Comparison of ENCODE assay signal across 17 cellular contexts in genomic region chr12:96295532-96296160, GRCh38.
A peak's percentile ranks its signal among the peaks of the same experiment; 100 is the strongest.
DNase-seq lines count a peak whose midpoint lies in the region; ATAC-seq and TF ChIP-seq lines count a peak whose summit lies in the region.
"Had no signal": no experiment of that assay in that cellular context is flagged by ENCODE, and none has a peak within 500 bp of the region (broad histone marks: within the 10 kb centered on the region; RNA-seq: fewer than 3 reads in every experiment).

No MANE protein-coding gene starts in this region.

- no peak for DNase-seq in activated CD4-positive, CD25-positive, alpha-beta regulatory T cell (lab: John Stamatoyannopoulos, UW)
- no peak for DNase-seq in CD8-positive, alpha-beta T cell
- DNase-seq in SK-N-MC (ENCODE audit: low read depth, low spot score) (no peak), immature natural killer cell (no peak), NCI-H1105 (lab: John Stamatoyannopoulos, UW) (no peak)
- DNase-seq in activated T-helper 1 cell treated with anti-CD3 and anti-CD28 coated beads, Interleukin-12 subunit alpha, Interleukin-12 subunit beta, Interleukin-2, Interleukin-4 antibody, amounts not matched to agents 30 ng/mL and 10 ng/mL and 1 ng/mL, durations not matched to agents 14 hours and 24 hours and 36 hours (ENCODE audit: low spot score): no peak
- DNase-seq: 8988T; activated naive CD4-positive, alpha-beta T cell treated with Interleukin-2 at 50 U/mL for 16 hours; brain microvascular endothelial cell; foreskin keratinocyte; mesendoderm; NCI-H2029; NCI-H446; stimulated activated CD4-positive, alpha-beta T cell treated with anti-CD3 and anti-CD28 coated beads, Interleukin-4, amount 100 ng/mL, for 4 hours had no signal

- intact Hi-C loops in CD8-positive, alpha-beta T cell (cut with DNase I, micrococcal nuclease): loop anchor here (2.0 to 5.0 kb wide), 4 partner anchors 13 to 222 kb away; no protein-coding TSS in a partner anchor
- intact Hi-C loops in activated T-helper 1 cell treated with anti-CD3 and anti-CD28 coated beads, Interleukin-12 subunit alpha, Interleukin-12 subunit beta, Interleukin-2, Interleukin-4 antibody, amounts not matched to agents 30 ng/mL and 10 ng/mL and 1 ng/mL, durations not matched to agents 14 hours and 24 hours and 36 hours (cut with micrococcal nuclease): loop anchor here (5.0 kb wide), 2 partner anchors 38 to 102 kb away; no protein-coding TSS in a partner anchor

- H3K27me3 Mint-ChIP-seq in CD8-positive, alpha-beta T cell (ENCODE audit: low read depth): no peaks in the 10 kb centered on the region
- H3K27me3 Mint-ChIP-seq in immature natural killer cell (ENCODE audit: low read depth in 3 of 3): peaks cover 0 to 2% (median 1%) of the 10 kb centered on the region in 3 donors
- no peaks in the 10 kb centered on the region for H3K27me3 Mint-ChIP-seq in activated T-helper 1 cell treated with anti-CD3 and anti-CD28 coated beads, Interleukin-12 subunit alpha, Interleukin-12 subunit beta, Interleukin-2, Interleukin-4 antibody, amounts not matched to agents 30 ng/mL and 10 ng/mL and 1 ng/mL, durations not matched to agents 14 hours and 24 hours and 36 hours (ENCODE audit: insufficient read depth)

- no peaks in the 10 kb centered on the region for H3K9me3 ChIP-seq in CD8-positive, alpha-beta T cell (ENCODE audit: low read length)
- H3K9me3 ChIP-seq in SK-N-MC (ENCODE audit: low read depth, low read length): no peaks in the 10 kb centered on the region

- no peak for TF ChIP-seq CTCF in CD8-positive, alpha-beta T cell (IDR thresholded peaks at IDR 0.05)

- H3K27ac Mint-ChIP-seq in CD8-positive, alpha-beta T cell: peak overlapping the region; percentile 42
- peak overlapping the region; percentile 17 to 77 (median 60) for H3K27ac Mint-ChIP-seq in immature natural killer cell
- H3K27ac Mint-ChIP-seq in activated T-helper 1 cell treated with anti-CD3 and anti-CD28 coated beads, Interleukin-12 subunit alpha, Interleukin-12 subunit beta, Interleukin-2, Interleukin-4 antibody, amounts not matched to agents 30 ng/mL and 10 ng/mL and 1 ng/mL, durations not matched to agents 14 hours and 24 hours and 36 hours: no peak overlapping the region

- H3K36me3 ChIP-seq in CD8-positive, alpha-beta T cell (ENCODE audit: insufficient read depth, low read length): peaks cover 11% of the 10 kb centered on the region
- 0 out of 2 replicates have a peak, but pooled peaks cover 7% of the 10 kb centered on the region for H3K36me3 ChIP-seq in SK-N-MC (ENCODE audit: insufficient read depth, low read length)

- POLR2A ChIA-PET in CD8-positive, alpha-beta T cell (lab: Charles Lee): interaction anchor here (0.5 to 2.1 kb wide), 3 partner anchors 104 to 125 kb away, joined by 3 to 12 read pairs (median 3); partner anchors contain the start of gene CDK17

- H3K4me1 Mint-ChIP-seq in CD8-positive, alpha-beta T cell (ENCODE audit: low read depth): peaks cover 24% of the 10 kb centered on the region
- peaks cover 21 to 46% of the 10 kb centered on the region in 2 donors for H3K4me1 Mint-ChIP-seq in immature natural killer cell
- H3K4me1 Mint-ChIP-seq in activated T-helper 1 cell treated with anti-CD3 and anti-CD28 coated beads, Interleukin-12 subunit alpha, Interleukin-12 subunit beta, Interleukin-2, Interleukin-4 antibody, amounts not matched to agents 30 ng/mL and 10 ng/mL and 1 ng/mL, durations not matched to agents 14 hours and 24 hours and 36 hours (ENCODE audit: low read depth): peaks cover 2% of the 10 kb centered on the region
- H3K4me1 Mint-ChIP-seq: neural crest cell had no signal

- CTCF ChIA-PET in CD8-positive, alpha-beta T cell (lab: Charles Lee): interaction anchor here (0.5 to 1.0 kb wide), 3 partner anchors 12 to 233 kb away, joined by 3 to 5 read pairs (median 4); no protein-coding TSS in a partner anchor

- H3K27ac ChIP-seq in CD8-positive, alpha-beta T cell (ENCODE audit: low read depth, low read length): no peak overlapping the region
- H3K27ac ChIP-seq in SK-N-MC: 0 out of 2 replicates have a peak overlapping the region, but pooled peaks have one; percentile 0
- H3K27ac ChIP-seq: brain microvascular endothelial cell, foreskin keratinocyte had no signal

- no peak overlapping the region for H3K9ac ChIP-seq in SK-N-MC (ENCODE audit: insufficient read length)

- peak; percentile 35 to 51 for ATAC-seq in activated CD4-positive, CD25-positive, alpha-beta regulatory T cell treated with anti-CD3 and anti-CD28 coated beads, Interleukin-2, amount 50 U/mL, for 24 hours
- ATAC-seq in CD8-positive, alpha-beta T cell: no peak
- ATAC-seq in HG03469 (IDR thresholded peaks at IDR 0.05; ENCODE audit: unreplicated experiment): no peak
- ATAC-seq: foreskin keratinocyte had no signal

- H3K36me3 Mint-ChIP-seq in CD8-positive, alpha-beta T cell: peaks cover 68% of the 10 kb centered on the region
- peaks cover 8 to 36% (median 17%) of the 10 kb centered on the region in 3 donors for H3K36me3 Mint-ChIP-seq in immature natural killer cell
- H3K36me3 Mint-ChIP-seq in activated T-helper 1 cell treated with anti-CD3 and anti-CD28 coated beads, Interleukin-12 subunit alpha, Interleukin-12 subunit beta, Interleukin-2, Interleukin-4 antibody, amounts not matched to agents 30 ng/mL and 10 ng/mL and 1 ng/mL, durations not matched to agents 14 hours and 24 hours and 36 hours (ENCODE audit: low read depth): peaks cover 24% of the 10 kb centered on the region

- H3K27me3 ChIP-seq in CD8-positive, alpha-beta T cell (ENCODE audit: insufficient read depth, low read length): no peaks in the 10 kb centered on the region
- H3K27me3 ChIP-seq: brain microvascular endothelial cell, foreskin keratinocyte had no signal

- no peaks in the 10 kb centered on the region for H3K9me3 Mint-ChIP-seq in CD8-positive, alpha-beta T cell
- no peaks in the 10 kb centered on the region for H3K9me3 Mint-ChIP-seq in immature natural killer cell
- no peaks in the 10 kb centered on the region for H3K9me3 Mint-ChIP-seq in activated T-helper 1 cell treated with anti-CD3 and anti-CD28 coated beads, Interleukin-12 subunit alpha, Interleukin-12 subunit beta, Interleukin-2, Interleukin-4 antibody, amounts not matched to agents 30 ng/mL and 10 ng/mL and 1 ng/mL, durations not matched to agents 14 hours and 24 hours and 36 hours
- H3K9me3 Mint-ChIP-seq: neural crest cell had no signal

- H3K4me3 ChIP-seq in CD8-positive, alpha-beta T cell (ENCODE audit: low read depth, low read length): no peak overlapping the region
- no peak overlapping the region for H3K4me3 ChIP-seq in SK-N-MC

- H3K4me1 ChIP-seq in CD8-positive, alpha-beta T cell (ENCODE audit: insufficient read depth, low read length): peaks cover 13% of the 10 kb centered on the region
- H3K4me1 ChIP-seq: foreskin keratinocyte had no signal

- H3K4me3 Mint-ChIP-seq in CD8-positive, alpha-beta T cell: no peak overlapping the region
- no peak overlapping the region for H3K4me3 Mint-ChIP-seq in immature natural killer cell
- H3K4me3 Mint-ChIP-seq in activated T-helper 1 cell treated with anti-CD3 and anti-CD28 coated beads, Interleukin-12 subunit alpha, Interleukin-12 subunit beta, Interleukin-2, Interleukin-4 antibody, amounts not matched to agents 30 ng/mL and 10 ng/mL and 1 ng/mL, durations not matched to agents 14 hours and 24 hours and 36 hours: no peak overlapping the region
- H3K4me3 Mint-ChIP-seq: neural crest cell had no signal

Comparison
In these comparisons a context has a peak if more than half of its experiments do, and no peak if none do; other contexts are left out.
1. ATAC-seq: peak in activated CD4-positive, CD25-positive, alpha-beta regulatory T cell treated with anti-CD3 and anti-CD28 coated beads, Interleukin-2, amount 50 U/mL, for 24 hours (2 of 2); none in CD8-positive, alpha-beta T cell (single experiment) and HG03469 (single experiment).